In genomic region chr22:20659920-20660319, GRCh38 we compare ENCODE assay signal across 26 cellular contexts.
"Had no signal": no experiment of that assay in that cellular context is flagged by ENCODE, and none has a peak within 500 bp of the region (broad histone marks: within the 10 kb centered on the region; RNA-seq: fewer than 3 reads in every experiment).

No MANE protein-coding gene starts in this region.

- H3K27ac ChIP-seq: stomach, suprapubic skin, testis, thoracic aorta, thyroid gland, tibial artery, tibial nerve, transverse colon, upper lobe of left lung, upper lobe of right lung, uterus, vagina had no signal

- H3K9me3 ChIP-seq: suprapubic skin, testis, thoracic aorta, thyroid gland, transverse colon, upper lobe of left lung, upper lobe of right lung, uterus, vagina had no signal

- H3K27me3 ChIP-seq: testis, thyroid gland, tibial nerve, upper lobe of left lung, upper lobe of right lung, vagina had no signal

- DNase-seq: stimulated activated CD4-positive, alpha-beta T cell treated with anti-CD3 and anti-CD28 coated beads, Interleukin-2, amount 100 ng/mL, for 48 hours; stimulated activated CD4-positive, alpha-beta T cell treated with anti-CD3 and anti-CD28 coated beads, Interleukin-4, amount 100 ng/mL, for 1 hour; stimulated activated CD4-positive, alpha-beta T cell treated with anti-CD3 and anti-CD28 coated beads, Interleukin-4, amount 100 ng/mL, for 24 hours; stimulated activated CD4-positive, alpha-beta T cell treated with anti-CD3 and anti-CD28 coated beads, Interleukin-4, amount 100 ng/mL, for 4 hours; stimulated activated CD8-positive, alpha-beta memory T cell treated with anti-CD3 and anti-CD28 coated beads, Interleukin-4, amount 100 ng/mL, for 48 hours; stimulated activated naive B cell treated with anti-CD40 and anti-IgM and Interleukin-4, amounts not matched to agents 10 μg/mL and 1 μg/mL and 100 μg/mL, for 72 hours; stimulated activated naive CD4-positive, alpha-beta T cell treated with Interleukin-2 at 50 U/mL for 16 hours; stimulated activated naive CD8-positive, alpha-beta T cell treated with anti-CD3 and anti-CD28 coated beads, Interleukin-15, amount 100 ng/mL, for 72 hours; stimulated activated naive CD8-positive, alpha-beta T cell treated with anti-CD3 and anti-CD28 coated beads, Interleukin-15, Interleukin-2, amounts not matched to agents 100 U/mL and 50 U/mL, for 24 hours; stomach; substantia nigra; testis; thyroid gland; tibial artery; transverse colon; trophoblast cell; upper lobe of left lung; upper lobe of right lung; uterus had no signal

- H3K4me1 ChIP-seq: stomach, suprapubic skin, testis, tibial artery, tibial nerve, transverse colon, upper lobe of right lung, uterus, vagina had no signal

- H3K4me3 ChIP-seq: stomach, suprapubic skin, testis, thoracic aorta, thyroid gland, tibial artery, tibial nerve, transverse colon, upper lobe of left lung, upper lobe of right lung, uterus, vagina had no signal

- ATAC-seq: stimulated activated effector memory CD8-positive, alpha-beta T cell treated with anti-CD3 and anti-CD28 coated beads, Interleukin-12 subunit alpha, Interleukin-12 subunit beta, amount 100 ng/mL, for 72 hours; stimulated activated memory B cell treated with anti-CD40 and anti-IgM and Interleukin-4, amounts not matched to agents 10 μg/mL and 1 μg/mL and 100 μg/mL, for 72 hours; stimulated activated naive B cell treated with anti-CD40 and anti-IgM and Interleukin-4, amounts not matched to agents 10 μg/mL and 1 μg/mL and 100 μg/mL, for 72 hours; stimulated activated naive CD8-positive, alpha-beta T cell treated with anti-CD3 and anti-CD28 coated beads, Interleukin-15, amount 100 ng/mL, for 72 hours; stimulated activated naive CD8-positive, alpha-beta T cell treated with anti-CD3 and anti-CD28 coated beads, Interleukin-15, Interleukin-2, amounts not matched to agents 100 U/mL and 50 U/mL, for 24 hours; upper lobe of right lung had no signal

- FAIRE-seq: urothelium cell line had no signal

- H3K36me3 ChIP-seq: stomach, suprapubic skin, thoracic aorta, thyroid gland, tibial artery, tibial nerve, transverse colon, upper lobe of left lung, upper lobe of right lung, uterus, vagina had no signal
